36 cellular contexts compared by ENCODE assay signal in genomic region chr4:71864380-71864779, GRCh38.
"Had no signal": no experiment of that assay in that cellular context is flagged by ENCODE, and none has a peak within 500 bp of the region (broad histone marks: within the 10 kb centered on the region; RNA-seq: fewer than 3 reads in every experiment).

No MANE protein-coding gene starts in this region.

- FAIRE-seq: astrocyte, TTC549 had no signal

- H3K4me3 Mint-ChIP-seq: activated B cell treated with CpG ODN at 0.5 μM for 24 hours; activated CD4-positive, alpha-beta memory T cell treated with anti-CD3 and anti-CD28 coated beads for 36 hours; activated CD4-positive, alpha-beta T cell treated with anti-CD3 and anti-CD28 coated beads, Interleukin-2, amount 10 ng/mL, durations not matched to agents 24 days and 14 days; activated CD8-positive, alpha-beta T cell treated with anti-CD3 and anti-CD28 coated beads for 36 hours; activated naive CD4-positive, alpha-beta T cell treated with anti-CD3 and anti-CD28 coated beads for 36 hours; activated naive CD8-positive, alpha-beta T cell treated with anti-CD3 and anti-CD28 coated beads for 36 hours; activated T-cell treated with anti-CD3 and anti-CD28 coated beads, Interleukin-2, amount 50 U/mL, for 4 hours; activated T-cell treated with anti-CD3 and anti-CD28 coated beads, Interleukin-2, amount 50 U/mL, for 72 hours; activated T-helper 1 cell treated with anti-CD3 and anti-CD28 coated beads, Interleukin-12 subunit alpha, Interleukin-12 subunit beta, Interleukin-2, Interleukin-4 antibody, amounts not matched to agents 30 ng/mL and 10 ng/mL and 1 ng/mL, durations not matched to agents 14 hours and 24 hours and 36 hours; activated T-helper 17 cell treated with anti-CD3 and anti-CD28 coated beads, Interleukin-2, amount 50 U/mL, for 72 hours; T-helper 1 cell treated with Interleukin-12 subunit alpha and Interleukin-12 subunit beta and Interleukin-4 antibody, amounts not matched to agents 30 μg/mL and 1 μg/mL, for 36 hours; T-helper 2 cell treated with Interferon-gamma antibody and Interleukin-4, amounts not matched to agents 5 μg/mL and 100 μg/mL, for 36 hours had no signal

- H3K9me3 ChIP-seq: adrenal gland had no signal

- ATAC-seq: activated CD8-positive, alpha-beta T cell treated with anti-CD3 and anti-CD28 coated beads for 36 hours; activated naive CD4-positive, alpha-beta T cell treated with anti-CD3 and anti-CD28 coated beads, Interleukin-2, amount 50 U/mL, for 72 hours; activated T-cell treated with anti-CD3 and anti-CD28 coated beads, Interleukin-2, amount 50 U/mL, for 4 hours; activated T-cell treated with anti-CD3 and anti-CD28 coated beads, Interleukin-2, amount 50 U/mL, for 72 hours; activated T-helper 17 cell treated with anti-CD3 and anti-CD28 coated beads, Interleukin-2, amount 50 U/mL, for 72 hours; body of pancreas had no signal

- H3K4me3 ChIP-seq: adrenal gland, body of pancreas, breast epithelium had no signal

- H3K27me3 Mint-ChIP-seq: activated B cell treated with CpG ODN at 0.5 μM for 24 hours; activated CD4-positive, alpha-beta memory T cell treated with anti-CD3 and anti-CD28 coated beads for 36 hours; activated CD4-positive, alpha-beta T cell treated with anti-CD3 and anti-CD28 coated beads, Interleukin-2, amount 10 ng/mL, durations not matched to agents 24 days and 14 days; activated CD8-positive, alpha-beta T cell treated with anti-CD3 and anti-CD28 coated beads for 36 hours; activated naive CD8-positive, alpha-beta T cell treated with anti-CD3 and anti-CD28 coated beads for 36 hours; activated T-helper 17 cell treated with anti-CD3 and anti-CD28 coated beads, Interleukin-2, amount 50 U/mL, for 72 hours had no signal

- DNase-seq: activated B cell treated with CpG ODN at 0.5 μM for 24 hours; activated CD4-positive, alpha-beta memory T cell treated with anti-CD3 and anti-CD28 coated beads for 36 hours; activated CD4-positive, alpha-beta T cell treated with anti-CD3 and anti-CD28 coated beads for 4 hours; activated CD4-positive, alpha-beta T cell treated with anti-CD3 and anti-CD28 coated beads, Interleukin-2, amount 10 ng/mL, durations not matched to agents 24 days and 14 days; activated CD4-positive, alpha-beta T cell treated with anti-CD3 and anti-CD28 coated beads, Interleukin-2, amount 50 U/mL, for 1 hour; activated CD4-positive, alpha-beta T cell treated with anti-CD3 and anti-CD28 coated beads, Interleukin-2, amount 50 U/mL, for 4 hours; activated CD4-positive, CD25-positive, alpha-beta regulatory T cell treated with anti-CD3 and anti-CD28 coated beads, Interleukin-2, amount 50 U/mL, for 72 hours; activated CD8-positive, alpha-beta memory T cell treated with anti-CD3 and anti-CD28 coated beads, Interleukin-2, amount 50 U/mL, for 4 hours; activated CD8-positive, alpha-beta T cell treated with anti-CD3 and anti-CD28 coated beads for 36 hours; activated effector memory CD4-positive, alpha-beta T cell treated with anti-CD3 and anti-CD28 coated beads, Interleukin-2, amount 50 U/mL, for 16 hours; activated gamma-delta T cell treated with Interleukin-2 at 50 U/mL for 16 hours; activated naive CD4-positive, alpha-beta T cell; activated naive CD4-positive, alpha-beta T cell treated with anti-CD3 and anti-CD28 coated beads for 36 hours; activated naive CD4-positive, alpha-beta T cell treated with anti-CD3 and anti-CD28 coated beads, Interleukin-2, amount 50 U/mL, for 16 hours; activated naive CD8-positive, alpha-beta T cell treated with anti-CD3 and anti-CD28 coated beads for 36 hours; activated T-cell treated with anti-CD3 and anti-CD28 coated beads for 4 hours; activated T-cell treated with anti-CD3 and anti-CD28 coated beads, Interleukin-2, amount 50 U/mL, for 1 hour; activated T-cell treated with anti-CD3 and anti-CD28 coated beads, Interleukin-2, amount 50 U/mL, for 4 hours; activated T-cell treated with anti-CD3 and anti-CD28 coated beads, Interleukin-2, amount 50 U/mL, for 72 hours; adrenal gland; amniotic stem cell; aorta; body of pancreas; brain microvascular endothelial cell; central memory CD4-positive, alpha-beta T cell; T-helper 2 cell; T-helper 9 cell had no signal

- H3K36me3 ChIP-seq: adrenal gland, brain microvascular endothelial cell, breast epithelium had no signal

- H3K36me3 Mint-ChIP-seq: activated CD4-positive, alpha-beta memory T cell treated with anti-CD3 and anti-CD28 coated beads for 36 hours; activated naive CD8-positive, alpha-beta T cell treated with anti-CD3 and anti-CD28 coated beads for 36 hours had no signal

- H3K27ac Mint-ChIP-seq: activated B cell treated with CpG ODN at 0.5 μM for 24 hours; activated CD4-positive, alpha-beta memory T cell treated with anti-CD3 and anti-CD28 coated beads for 36 hours; activated CD4-positive, alpha-beta T cell treated with anti-CD3 and anti-CD28 coated beads, Interleukin-2, amount 10 ng/mL, durations not matched to agents 24 days and 14 days; activated CD8-positive, alpha-beta T cell treated with anti-CD3 and anti-CD28 coated beads for 36 hours; activated naive CD4-positive, alpha-beta T cell treated with anti-CD3 and anti-CD28 coated beads for 36 hours; activated naive CD4-positive, alpha-beta T cell treated with anti-CD3 and anti-CD28 coated beads, Interleukin-2, amount 50 U/mL, for 72 hours; activated naive CD8-positive, alpha-beta T cell treated with anti-CD3 and anti-CD28 coated beads for 36 hours; activated T-cell treated with anti-CD3 and anti-CD28 coated beads, Interleukin-2, amount 50 U/mL, for 72 hours; activated T-helper 1 cell treated with anti-CD3 and anti-CD28 coated beads, Interleukin-12 subunit alpha, Interleukin-12 subunit beta, Interleukin-2, Interleukin-4 antibody, amounts not matched to agents 30 ng/mL and 10 ng/mL and 1 ng/mL, durations not matched to agents 14 hours and 24 hours and 36 hours; activated T-helper 17 cell treated with anti-CD3 and anti-CD28 coated beads, Interleukin-2, amount 50 U/mL, for 72 hours; T-helper 1 cell treated with Interleukin-12 subunit alpha and Interleukin-12 subunit beta and Interleukin-4 antibody, amounts not matched to agents 30 μg/mL and 1 μg/mL, for 36 hours; T-helper 2 cell treated with Interferon-gamma antibody and Interleukin-4, amounts not matched to agents 5 μg/mL and 100 μg/mL, for 36 hours had no signal

- H3K27ac ChIP-seq: adrenal gland, body of pancreas, brain microvascular endothelial cell, breast epithelium, VCaP had no signal

- H3K4me1 Mint-ChIP-seq: activated B cell treated with CpG ODN at 0.5 μM for 24 hours; activated CD4-positive, alpha-beta T cell treated with anti-CD3 and anti-CD28 coated beads, Interleukin-2, amount 10 ng/mL, durations not matched to agents 24 days and 14 days; activated naive CD8-positive, alpha-beta T cell treated with anti-CD3 and anti-CD28 coated beads for 36 hours; activated T-helper 17 cell treated with anti-CD3 and anti-CD28 coated beads, Interleukin-2, amount 50 U/mL, for 72 hours had no signal

- H3K4me1 ChIP-seq: adrenal gland, body of pancreas, breast epithelium had no signal

- H3K27me3 ChIP-seq: adrenal gland, body of pancreas, brain microvascular endothelial cell, breast epithelium had no signal
